Comparison of ENCODE assay signal across 20 cellular contexts in the genomic region with DNA sequence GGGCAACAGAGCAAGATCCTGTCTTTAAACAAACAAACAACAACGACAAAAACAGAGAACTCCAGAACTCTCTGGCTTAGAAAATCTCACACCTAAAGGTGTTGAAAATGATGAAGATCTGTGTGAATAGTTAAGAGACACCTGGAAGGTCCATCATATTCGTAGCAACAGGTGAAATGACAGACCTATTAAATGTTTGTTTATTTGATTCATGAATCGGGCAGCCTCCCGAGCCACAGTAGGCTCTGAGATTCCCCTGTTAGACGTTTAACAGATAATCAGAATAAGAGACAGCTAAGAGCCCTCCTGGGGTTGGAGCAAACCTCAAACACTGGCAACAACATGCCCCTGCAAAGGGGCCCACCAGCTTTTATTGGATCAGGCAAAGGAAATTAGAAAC.
"Had no signal": no experiment of that assay in that cellular context is flagged by ENCODE, and none has a peak within 500 bp of the region (broad histone marks: within the 10 kb centered on the region; RNA-seq: fewer than 3 reads in every experiment).

No MANE protein-coding gene starts in this region.

- H3K9me3 ChIP-seq: SJSA1 had no signal

- ATAC-seq: HepG2 had no signal

- H3K4me3 ChIP-seq: SJSA1, SK-N-MC had no signal

- H3K4me1 ChIP-seq: SJSA1 had no signal

- H3K27me3 ChIP-seq: SJSA1 had no signal

- H3K27ac ChIP-seq: SJSA1, SK-N-MC had no signal

- DNase-seq: IMR-90, Karpas-422, KG1, MM.1S, NCI-H1092 treated with DMSO at 0.1 percent for 48 hours, NCI-H1436, NCI-H1694 treated with DMSO at 0.1 percent for 48 hours, NCI-H1930, NCI-H2081, NCI-H2107, NCI-H2227 treated with DMSO at 0.1 percent for 48 hours, NCI-H524 treated with DMSO at 0.1 percent for 48 hours, NCI-H69, NCI-H774, Right ventricle myocardium superior, RPMI8226, SIG-M5 had no signal
